ENCODE assay signal across 19 cellular contexts in the genomic region with DNA sequence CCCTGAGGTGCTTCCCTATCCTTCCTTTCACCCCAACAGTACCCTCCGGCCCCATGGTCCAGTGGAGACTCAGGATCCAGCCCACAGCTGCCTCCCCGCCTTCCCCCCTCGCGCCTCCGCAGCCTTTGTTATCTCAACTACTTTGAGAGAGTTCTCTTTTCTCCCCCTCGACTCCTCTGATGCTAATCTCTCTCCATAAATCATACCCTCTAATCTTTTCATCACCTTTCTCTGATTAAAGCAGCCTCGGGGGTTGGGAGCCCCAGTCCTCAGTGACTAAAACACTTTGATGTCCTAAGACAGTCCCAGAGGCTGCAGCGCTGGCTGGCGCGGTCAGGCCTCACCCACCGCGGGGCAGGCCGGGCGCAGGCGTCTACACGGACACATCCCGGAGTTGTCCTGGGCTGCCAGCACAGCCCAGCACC.
"Had no signal": no experiment of that assay in that cellular context is flagged by ENCODE, and none has a peak within 500 bp of the region (broad histone marks: within the 10 kb centered on the region; RNA-seq: fewer than 3 reads in every experiment).

No MANE protein-coding gene starts in this region.

- H3K27me3 ChIP-seq: brain microvascular endothelial cell, uterus had no signal

- H3K9me3 Mint-ChIP-seq: activated naive CD8-positive, alpha-beta T cell treated with anti-CD3 and anti-CD28 coated beads, Interleukin-2, amount 10 ng/mL, durations not matched to agents 7 days and 5 days; activated T-helper 17 cell treated with anti-CD3 and anti-CD28 coated beads, Interleukin-2, amount 50 U/mL, for 72 hours; nephron progenitor cell had no signal

- H3K36me3 ChIP-seq: brain microvascular endothelial cell, tibial artery, uterus had no signal

- H3K27ac ChIP-seq: brain microvascular endothelial cell, tibial artery, uterus had no signal

- ATAC-seq: activated T-helper 17 cell treated with anti-CD3 and anti-CD28 coated beads, Interleukin-2, amount 50 U/mL, for 72 hours; esophagus mucosa had no signal

- H3K36me3 Mint-ChIP-seq: activated naive CD8-positive, alpha-beta T cell treated with anti-CD3 and anti-CD28 coated beads, Interleukin-2, amount 10 ng/mL, durations not matched to agents 7 days and 5 days had no signal

- H3K4me1 ChIP-seq: uterus had no signal

- H3K9me3 ChIP-seq: tibial artery, uterus had no signal

- H3K4me1 Mint-ChIP-seq: activated T-helper 17 cell treated with anti-CD3 and anti-CD28 coated beads, Interleukin-2, amount 50 U/mL, for 72 hours had no signal

- H3K4me3 Mint-ChIP-seq: activated naive CD8-positive, alpha-beta T cell treated with anti-CD3 and anti-CD28 coated beads, Interleukin-2, amount 10 ng/mL, durations not matched to agents 7 days and 5 days; activated T-helper 17 cell treated with anti-CD3 and anti-CD28 coated beads, Interleukin-2, amount 50 U/mL, for 72 hours; nephron progenitor cell had no signal

- DNase-seq: activated CD4-positive, alpha-beta T cell treated with anti-CD3 and anti-CD28 coated beads, Interleukin-2, amount 50 U/mL, for 48 hours; activated naive CD4-positive, alpha-beta T cell; activated naive CD8-positive, alpha-beta T cell treated with anti-CD3 and anti-CD28 coated beads, Interleukin-2, amount 10 ng/mL, durations not matched to agents 7 days and 5 days; anterior cingulate cortex; brain microvascular endothelial cell; central memory CD4-positive, alpha-beta T cell; mesenchymal stem cell; nephron progenitor cell; stimulated activated CD4-positive, alpha-beta T cell treated with anti-CD3 and anti-CD28 coated beads, Interleukin-12 subunit alpha, Interleukin-12 subunit beta, amount 100 ng/mL, for 4 hours; stimulated activated CD4-positive, alpha-beta T cell treated with anti-CD3 and anti-CD28 coated beads, Interleukin-1b, Interleukin-23, amount 100 ng/mL, for 48 hours; stimulated activated CD8-positive, alpha-beta memory T cell treated with anti-CD3 and anti-CD28 coated beads, Interleukin-4, amount 100 ng/mL, for 48 hours; stimulated activated naive CD8-positive, alpha-beta T cell treated with anti-CD3 and anti-CD28 coated beads, Interleukin-15, Interleukin-2, amounts not matched to agents 100 U/mL and 50 U/mL, for 24 hours; substantia nigra; SW 1271; tibial artery; uterus had no signal

- H3K4me3 ChIP-seq: tibial artery, uterus had no signal

- H3K27ac Mint-ChIP-seq: activated naive CD8-positive, alpha-beta T cell treated with anti-CD3 and anti-CD28 coated beads, Interleukin-2, amount 10 ng/mL, durations not matched to agents 7 days and 5 days; activated T-helper 17 cell treated with anti-CD3 and anti-CD28 coated beads, Interleukin-2, amount 50 U/mL, for 72 hours; nephron progenitor cell; progenitor cell of endocrine pancreas had no signal
